ENCODE assay signal across 2 cellular contexts in the genomic region with DNA sequence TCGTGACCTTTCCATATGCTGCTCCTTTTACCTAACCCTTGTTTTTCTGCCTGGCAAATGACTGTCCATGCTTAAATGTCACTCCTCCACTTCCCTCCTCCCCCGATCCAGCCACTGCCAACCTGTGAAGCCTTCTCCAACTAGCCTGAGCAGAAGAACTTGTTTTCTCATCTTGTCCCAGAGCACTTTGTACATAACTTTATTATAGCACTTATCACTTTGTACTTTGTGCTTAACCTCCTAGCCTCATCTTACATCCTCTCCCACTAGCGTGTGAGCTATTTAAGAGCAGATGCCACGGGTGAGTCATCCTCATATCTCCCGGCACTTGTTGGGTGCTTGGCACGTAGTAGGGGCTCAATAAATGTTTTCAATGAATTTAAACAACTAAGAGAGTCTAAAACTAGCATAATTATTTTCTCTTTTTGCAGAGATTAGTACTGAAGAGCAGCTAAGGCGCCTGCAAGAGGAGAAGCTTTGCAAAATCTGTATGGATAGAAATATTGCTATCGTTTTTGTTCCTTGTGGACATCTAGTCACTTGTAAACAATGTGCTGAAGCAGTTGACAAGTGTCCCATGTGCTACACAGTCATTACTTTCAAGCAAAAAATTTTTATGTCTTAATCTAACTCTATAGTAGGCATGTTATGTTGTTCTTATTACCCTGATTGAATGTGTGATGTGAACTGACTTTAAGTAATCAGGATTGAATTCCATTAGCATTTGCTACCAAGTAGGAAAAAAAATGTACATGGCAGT.
TF ChIP-seq lines count a peak whose summit lies in the region.

No MANE protein-coding gene starts in this region.

TF ChIP-seq in GM12891, 5 proteins besides CTCF, POLR2A, EP300 and RAD21:
- TF ChIP-seq TAF1 (IDR thresholded peaks at IDR 0.05; ENCODE audit: low read depth, low read length) (no peak), PAX5 (IDR thresholded peaks at IDR 0.05; ENCODE audit: insufficient read depth, low read length, severe bottlenecking) (no peak), POLR2AphosphoS5 (IDR thresholded peaks at IDR 0.05; ENCODE audit: low read depth, low read length) (no peak), POU2F2 (IDR thresholded peaks at IDR 0.05; ENCODE audit: low read depth, low read length) (no peak), SPI1 (IDR thresholded peaks at IDR 0.05; ENCODE audit: low read depth, low read length) (no peak)

TF ChIP-seq in K562, 482 proteins besides CTCF, POLR2A, EP300 and RAD21:
- TF ChIP-seq, protein P1, sequence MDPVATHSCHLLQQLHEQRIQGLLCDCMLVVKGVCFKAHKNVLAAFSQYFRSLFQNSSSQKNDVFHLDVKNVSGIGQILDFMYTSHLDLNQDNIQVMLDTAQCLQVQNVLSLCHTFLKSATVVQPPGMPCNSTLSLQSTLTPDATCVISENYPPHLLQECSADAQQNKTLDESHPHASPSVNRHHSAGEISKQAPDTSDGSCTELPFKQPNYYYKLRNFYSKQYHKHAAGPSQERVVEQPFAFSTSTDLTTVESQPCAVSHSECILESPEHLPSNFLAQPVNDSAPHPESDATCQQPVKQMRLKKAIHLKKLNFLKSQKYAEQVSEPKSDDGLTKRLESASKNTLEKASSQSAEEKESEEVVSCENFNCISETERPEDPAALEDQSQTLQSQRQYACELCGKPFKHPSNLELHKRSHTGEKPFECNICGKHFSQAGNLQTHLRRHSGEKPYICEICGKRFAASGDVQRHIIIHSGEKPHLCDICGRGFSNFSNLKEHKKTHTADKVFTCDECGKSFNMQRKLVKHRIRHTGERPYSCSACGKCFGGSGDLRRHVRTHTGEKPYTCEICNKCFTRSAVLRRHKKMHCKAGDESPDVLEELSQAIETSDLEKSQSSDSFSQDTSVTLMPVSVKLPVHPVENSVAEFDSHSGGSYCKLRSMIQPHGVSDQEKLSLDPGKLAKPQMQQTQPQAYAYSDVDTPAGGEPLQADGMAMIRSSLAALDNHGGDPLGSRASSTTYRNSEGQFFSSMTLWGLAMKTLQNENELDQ (CRISPR knock-in tag; IDR thresholded peaks at IDR 0.05; ENCODE audit: borderline replicate concordance), result no peak
- TF ChIP-seq JUND (IDR thresholded peaks at IDR 0.05; ENCODE audit: borderline replicate concordance, low read depth, low read length) (peak; percentile 12; the same call in 1 of the 2 replicates), JUND (tag; IDR thresholded peaks at IDR 0.05; ENCODE audit: borderline replicate concordance, low read depth, low read length) (no peak), CBX3 (IDR thresholded peaks at IDR 0.05; ENCODE audit: borderline replicate concordance in 1 of 2, low read length in 2 of 2) (no peak), NEUROD1 (IDR thresholded peaks at IDR 0.05; ENCODE audit: borderline replicate concordance, low read depth, low read length, partially characterized antibody) (no peak), ZKSCAN1 (IDR thresholded peaks at IDR 0.05; ENCODE audit: low read depth, low read length) (peak; percentile 80; the same call in 1 of the 2 replicates), ZFP36 (IDR thresholded peaks at IDR 0.05; ENCODE audit: low read depth, low read length, partially characterized antibody) (no peak)
- TF ChIP-seq, protein P2, sequence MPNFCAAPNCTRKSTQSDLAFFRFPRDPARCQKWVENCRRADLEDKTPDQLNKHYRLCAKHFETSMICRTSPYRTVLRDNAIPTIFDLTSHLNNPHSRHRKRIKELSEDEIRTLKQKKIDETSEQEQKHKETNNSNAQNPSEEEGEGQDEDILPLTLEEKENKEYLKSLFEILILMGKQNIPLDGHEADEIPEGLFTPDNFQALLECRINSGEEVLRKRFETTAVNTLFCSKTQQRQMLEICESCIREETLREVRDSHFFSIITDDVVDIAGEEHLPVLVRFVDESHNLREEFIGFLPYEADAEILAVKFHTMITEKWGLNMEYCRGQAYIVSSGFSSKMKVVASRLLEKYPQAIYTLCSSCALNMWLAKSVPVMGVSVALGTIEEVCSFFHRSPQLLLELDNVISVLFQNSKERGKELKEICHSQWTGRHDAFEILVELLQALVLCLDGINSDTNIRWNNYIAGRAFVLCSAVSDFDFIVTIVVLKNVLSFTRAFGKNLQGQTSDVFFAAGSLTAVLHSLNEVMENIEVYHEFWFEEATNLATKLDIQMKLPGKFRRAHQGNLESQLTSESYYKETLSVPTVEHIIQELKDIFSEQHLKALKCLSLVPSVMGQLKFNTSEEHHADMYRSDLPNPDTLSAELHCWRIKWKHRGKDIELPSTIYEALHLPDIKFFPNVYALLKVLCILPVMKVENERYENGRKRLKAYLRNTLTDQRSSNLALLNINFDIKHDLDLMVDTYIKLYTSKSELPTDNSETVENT (CRISPR knock-in tag; IDR thresholded peaks at IDR 0.05), result no peak
- TF ChIP-seq, protein P3, sequence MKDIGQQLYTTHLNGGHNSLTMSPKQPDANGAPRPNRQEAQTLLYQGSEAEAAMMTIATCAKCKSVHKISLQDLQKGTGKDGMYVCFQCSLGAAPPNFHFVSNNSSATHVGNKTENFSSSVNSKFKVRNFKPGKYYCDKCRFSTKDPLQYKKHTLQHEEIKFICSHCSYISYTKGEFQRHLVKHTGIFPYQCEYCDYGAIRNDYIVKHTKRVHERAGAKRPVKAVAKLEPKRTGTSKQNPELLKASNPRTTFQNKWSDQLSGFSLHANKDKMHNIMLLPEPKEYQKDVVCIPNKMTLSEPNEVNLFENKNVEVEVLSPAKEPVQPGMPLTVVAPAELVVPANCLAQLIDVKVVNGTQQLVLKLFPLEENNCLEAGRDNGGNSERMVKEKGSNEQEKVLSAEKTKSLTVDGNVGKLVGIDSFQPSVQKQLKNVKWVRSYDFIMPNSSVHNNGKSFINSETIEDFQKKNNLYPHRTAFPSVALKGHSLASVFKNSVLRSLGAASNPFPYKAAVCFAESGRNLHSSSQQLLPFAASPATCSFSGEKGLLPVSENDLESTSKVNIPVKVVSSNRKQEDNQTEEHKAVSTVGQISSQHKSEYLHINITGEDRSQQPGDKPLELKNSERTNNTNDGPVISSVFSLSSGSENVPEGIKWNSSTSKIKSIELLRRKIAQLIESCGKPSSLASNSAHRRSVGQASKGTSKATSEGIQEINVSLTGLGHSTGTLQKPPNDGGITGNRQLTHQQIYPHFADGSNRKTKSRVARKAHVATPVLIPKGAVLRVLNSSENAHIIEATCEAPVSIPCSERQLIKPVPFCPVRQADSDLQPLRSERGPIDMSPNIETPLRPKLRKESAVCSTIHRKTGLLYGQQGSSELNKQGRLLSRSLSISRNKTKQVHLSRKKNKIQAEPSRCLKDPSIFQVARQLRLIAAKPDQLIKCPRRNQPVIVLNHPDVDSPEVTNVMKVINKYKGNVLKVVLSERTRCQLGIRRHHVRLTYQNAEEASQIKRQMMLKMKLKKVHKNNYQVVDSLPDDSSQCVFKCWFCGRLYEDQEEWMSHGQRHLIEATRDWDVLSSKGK (CRISPR knock-in tag; IDR thresholded peaks at IDR 0.05), result no peak
- TF ChIP-seq, protein P4, sequence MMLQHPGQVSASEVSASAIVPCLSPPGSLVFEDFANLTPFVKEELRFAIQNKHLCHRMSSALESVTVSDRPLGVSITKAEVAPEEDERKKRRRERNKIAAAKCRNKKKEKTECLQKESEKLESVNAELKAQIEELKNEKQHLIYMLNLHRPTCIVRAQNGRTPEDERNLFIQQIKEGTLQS (IDR thresholded peaks at IDR 0.05), result peak; percentile 24; the same call in 1 of the 2 replicates
- TF ChIP-seq, protein P4 (CRISPR knock-in tag; conservative IDR thresholded peaks at IDR 0.05), result no peak
